11 cellular contexts compared by ENCODE assay signal in the genomic region with DNA sequence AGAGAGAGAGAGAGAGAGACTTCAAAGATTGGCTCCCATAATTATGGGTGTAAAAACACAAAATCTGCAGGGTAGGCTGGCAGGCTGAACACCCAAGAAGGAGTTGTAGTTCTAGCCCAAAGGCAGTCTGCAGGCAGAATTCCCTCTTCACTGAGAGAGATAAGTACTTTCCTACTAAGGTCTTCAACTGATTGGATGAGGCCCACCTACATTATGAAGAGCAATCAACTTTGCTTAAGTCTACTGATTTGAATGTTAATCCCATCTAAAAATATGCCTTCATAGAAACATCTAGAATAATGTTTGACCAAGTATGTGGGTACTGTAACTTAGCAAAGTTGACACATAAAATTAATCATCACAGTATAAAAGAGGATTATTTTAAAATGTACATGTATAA.
"Had no signal": no experiment of that assay in that cellular context is flagged by ENCODE, and none has a peak within 500 bp of the region (broad histone marks: within the 10 kb centered on the region; RNA-seq: fewer than 3 reads in every experiment).

No MANE protein-coding gene starts in this region.

- DNase-seq: GM23248, GOT3, H7, H9, HCEC 1CT, HFFc6 had no signal

- H3K4me2 ChIP-seq: GM23338 had no signal

- H3K4me3 Mint-ChIP-seq: GM23338, H9, HFFc6 had no signal

- H3K4me1 Mint-ChIP-seq: GM23338 had no signal

- FAIRE-seq: H1, H54 had no signal

- H2AFZ ChIP-seq: GM23248, GM23338 had no signal

- H3K36me3 ChIP-seq: HAP-1 had no signal

- ATAC-seq: GM23338, HCT116 had no signal

- H3K4me3 ChIP-seq: GM23248, GM23338, HAP-1 had no signal

- H3K27ac ChIP-seq: GM23248 had no signal

- H3K9ac ChIP-seq: GM23248 had no signal

- H3K9me3 ChIP-seq: HAP-1 had no signal

- H3K27ac Mint-ChIP-seq: GM23338, H9, HFFc6 had no signal

- H3K4me1 ChIP-seq: HAP-1 had no signal
